16 cellular contexts compared by ENCODE assay signal in the genomic region with DNA sequence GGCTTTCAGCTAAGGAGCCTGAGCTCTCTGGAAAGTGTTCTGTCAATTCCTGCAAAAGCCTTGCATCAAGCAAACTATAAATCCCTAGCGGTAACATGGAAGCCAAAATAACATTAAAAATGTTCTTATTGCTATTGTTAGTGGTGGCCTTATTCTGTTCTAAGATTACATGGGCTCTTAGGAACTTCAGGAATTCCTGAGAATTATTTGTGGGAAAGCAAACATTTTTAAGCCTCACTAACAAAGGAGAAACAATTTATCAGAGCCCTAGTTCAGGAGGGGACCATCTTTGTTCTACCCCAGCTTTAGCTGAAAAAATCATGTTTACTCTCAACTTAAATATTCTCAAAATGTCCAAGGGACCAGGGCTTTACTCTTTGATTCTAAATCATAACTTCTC.
A peak's percentile ranks its signal among the peaks of the same experiment; 100 is the strongest.
DNase-seq lines count a peak whose midpoint lies in the region; ATAC-seq and TF ChIP-seq lines count a peak whose summit lies in the region.
"Had no signal": no experiment of that assay in that cellular context is flagged by ENCODE, and none has a peak within 500 bp of the region (broad histone marks: within the 10 kb centered on the region; RNA-seq: fewer than 3 reads in every experiment).

No MANE protein-coding gene starts in this region.

- H3F3A ChIP-seq in neural progenitor cell (ENCODE audit: low read depth): no peaks in the 10 kb centered on the region

- no peak overlapping the region for H3K4me3 Mint-ChIP-seq in neural progenitor cell
- H3K4me3 Mint-ChIP-seq: activated naive CD8-positive, alpha-beta T cell treated with anti-CD3 and anti-CD28 coated beads for 36 hours had no signal

- H3K4me1 ChIP-seq in neural progenitor cell: no peaks in the 10 kb centered on the region
- H3K4me1 ChIP-seq: Peyer's patch had no signal

- H3K79me2 ChIP-seq in neural progenitor cell (ENCODE audit: low read depth): no peaks in the 10 kb centered on the region

- H4K20me1 ChIP-seq in neural progenitor cell (ENCODE audit: low read depth): no peaks in the 10 kb centered on the region

- no peaks in the 10 kb centered on the region for H3K36me3 ChIP-seq in neural progenitor cell
- H3K36me3 ChIP-seq: Peyer's patch had no signal

- H3K27ac ChIP-seq in neural progenitor cell: no peak overlapping the region
- H3K27ac ChIP-seq: Peyer's patch had no signal

- no peaks in the 10 kb centered on the region for H3K27me3 Mint-ChIP-seq in neural progenitor cell (ENCODE audit: insufficient read depth, low read depth)
- H3K27me3 Mint-ChIP-seq: activated naive CD8-positive, alpha-beta T cell treated with anti-CD3 and anti-CD28 coated beads for 36 hours had no signal

- H3K27ac Mint-ChIP-seq in neural progenitor cell: peak overlapping the region; percentile 8
- H3K27ac Mint-ChIP-seq: activated naive CD8-positive, alpha-beta T cell treated with anti-CD3 and anti-CD28 coated beads for 36 hours had no signal

- H3K4me1 Mint-ChIP-seq in neural progenitor cell: peaks cover 3% of the 10 kb centered on the region
- H3K4me1 Mint-ChIP-seq: activated naive CD8-positive, alpha-beta T cell treated with anti-CD3 and anti-CD28 coated beads for 36 hours had no signal

- no peak for TF ChIP-seq CTCF in fibroblast of mammary gland (conservative IDR thresholded peaks at IDR 0.05; ENCODE audit: control insufficient read depth, insufficient read depth, low read depth, low read length)
- TF ChIP-seq CTCF in neural progenitor cell (IDR thresholded peaks at IDR 0.05): no peak

- no peaks in the 10 kb centered on the region for H3K27me3 ChIP-seq in neural progenitor cell
- H3K27me3 ChIP-seq: Peyer's patch had no signal

- ATAC-seq in SK-N-SH treated with all-trans-retinoic acid at 6 μM for 48 hours: peak; percentile 89
- ATAC-seq in GM18873 (IDR thresholded peaks at IDR 0.05; ENCODE audit: low FRiP score, unreplicated experiment): no peak
- ATAC-seq: esophagus mucosa had no signal

- H3K36me3 Mint-ChIP-seq in neural progenitor cell: no peaks in the 10 kb centered on the region
- H3K36me3 Mint-ChIP-seq: activated naive CD8-positive, alpha-beta T cell treated with anti-CD3 and anti-CD28 coated beads for 36 hours had no signal

- H3K4me2 ChIP-seq in neural progenitor cell: no peak overlapping the region

- no peak overlapping the region for H3K9ac ChIP-seq in neural progenitor cell

- no peak overlapping the region for H3K4me3 ChIP-seq in fibroblast of mammary gland (ENCODE audit: control insufficient read depth, low read depth, low read length)
- H3K4me3 ChIP-seq in neural progenitor cell: no peak overlapping the region
- H3K4me3 ChIP-seq: Peyer's patch had no signal

- no peak overlapping the region for H2AFZ ChIP-seq in neural progenitor cell (replicated peaks)

- DNase-seq in AG20443 (ENCODE audit: low spot score) (peak; percentile 56), fibroblast of mammary gland (ENCODE audit: low read depth) (peak; percentile 5), neural progenitor cell (ENCODE audit: low spot score) (no peak), NCI-H2227 treated with DMSO at 0.1 percent for 48 hours (lab: John Stamatoyannopoulos, UW) (no peak), medulla oblongata (ENCODE audit: extremely low spot score) (no peak), NCI-H1048 (lab: John Stamatoyannopoulos, UW) (no peak)
- DNase-seq: activated CD4-positive, CD25-positive, alpha-beta regulatory T cell treated with anti-CD3 and anti-CD28 coated beads, Interleukin-2, amount 50 U/mL, for 72 hours; activated naive CD8-positive, alpha-beta T cell treated with anti-CD3 and anti-CD28 coated beads for 36 hours; AML-193; NCI-H2029; NCI-H526 treated with DMSO at 0.1 percent for 48 hours; Peyer's patch; stimulated activated naive CD4-positive, alpha-beta T cell treated with Interleukin-2 at 50 U/mL for 16 hours had no signal

- no peaks in the 10 kb centered on the region for H3K9me3 ChIP-seq in neural progenitor cell (ENCODE audit: low read depth)
- H3K9me3 ChIP-seq: Peyer's patch had no signal

- peaks cover 2% of the 10 kb centered on the region for H3K9me3 Mint-ChIP-seq in neural progenitor cell
- H3K9me3 Mint-ChIP-seq: activated naive CD8-positive, alpha-beta T cell treated with anti-CD3 and anti-CD28 coated beads for 36 hours had no signal

TF ChIP-seq in SK-N-SH treated with all-trans-retinoic acid at 6 μM for 48 hours, 23 proteins besides CTCF, POLR2A, EP300 and RAD21:
- no peak for TF ChIP-seq ARNTL (CRISPR knock-in tag; IDR thresholded peaks at IDR 0.05; ENCODE audit: borderline replicate concordance, low read depth)

Comparison
In these comparisons a context has a peak if more than half of its experiments do, and no peak if none do; other contexts are left out.
1. DNase-seq: peak in AG20443 (single experiment) and fibroblast of mammary gland (single experiment); none in neural progenitor cell (single experiment), NCI-H2227 treated with DMSO at 0.1 percent for 48 hours (single experiment), medulla oblongata (single experiment) and NCI-H1048 (single experiment).